ENCODE assay signal across 15 cellular contexts in genomic region chr5:140567871-140568270, GRCh38. TPM values are rescaled to one million over a fixed set of nuclear protein-coding genes. Genes with fewer than 3 reads are reported as not detected.
DNase-seq lines count a peak whose midpoint lies in the region; ATAC-seq, FAIRE-seq and TF ChIP-seq lines count a peak whose summit lies in the region.
"Had no signal": no experiment of that assay in that cellular context is flagged by ENCODE, and none has a peak within 500 bp of the region (broad histone marks: within the 10 kb centered on the region; RNA-seq: fewer than 3 reads in every experiment).

No MANE protein-coding gene starts in this region.

- no peaks in the 10 kb centered on the region for H3K27me3 ChIP-seq in CD8-positive, alpha-beta memory T cell (ENCODE audit: insufficient read depth, low read length, poor library complexity, severe bottlenecking)
- H3K27me3 ChIP-seq in astrocyte (ENCODE audit: insufficient read depth, low read length) (no peaks in the 10 kb centered on the region), osteoblast (ENCODE audit: insufficient read depth, low read length) (no peaks in the 10 kb centered on the region)
- H3K27me3 ChIP-seq: colonic mucosa had no signal

- no peaks in the 10 kb centered on the region for H3K27me3 Mint-ChIP-seq in activated CD4-positive, alpha-beta memory T cell treated with anti-CD3 and anti-CD28 coated beads for 36 hours
- H3K27me3 Mint-ChIP-seq in activated CD4-positive, alpha-beta memory T cell treated with anti-CD3 and anti-CD28 coated beads, Interleukin-2, amount 10 ng/mL, durations not matched to agents 7 days and 5 days, result no peaks in the 10 kb centered on the region
- H3K27me3 Mint-ChIP-seq in CD8-positive, alpha-beta memory T cell, result no peaks in the 10 kb centered on the region
- peaks cover 2% of the 10 kb centered on the region for H3K27me3 Mint-ChIP-seq in astrocyte (ENCODE audit: low read depth, unreplicated experiment)

- H4K20me1 ChIP-seq in astrocyte (ENCODE audit: insufficient read depth, low read length) (peaks cover 16% of the 10 kb centered on the region), osteoblast (ENCODE audit: insufficient read depth, low read length) (no peaks in the 10 kb centered on the region)

- no peaks in the 10 kb centered on the region for H3K9me3 Mint-ChIP-seq in activated CD4-positive, alpha-beta memory T cell treated with anti-CD3 and anti-CD28 coated beads for 36 hours
- no peaks in the 10 kb centered on the region for H3K9me3 Mint-ChIP-seq in activated CD4-positive, alpha-beta memory T cell treated with anti-CD3 and anti-CD28 coated beads, Interleukin-2, amount 10 ng/mL, durations not matched to agents 7 days and 5 days
- no peaks in the 10 kb centered on the region for H3K9me3 Mint-ChIP-seq in CD8-positive, alpha-beta memory T cell
- no peaks in the 10 kb centered on the region for H3K9me3 Mint-ChIP-seq in astrocyte (ENCODE audit: unreplicated experiment)

- POLR2A ChIA-PET in activated CD4-positive, alpha-beta memory T cell treated with anti-CD3 and anti-CD28 coated beads for 36 hours (lab: Charles Lee), result no interaction called here
- POLR2A ChIA-PET in activated CD4-positive, alpha-beta memory T cell treated with anti-CD3 and anti-CD28 coated beads, Interleukin-2, amount 10 ng/mL, durations not matched to agents 7 days and 5 days (lab: Charles Lee), result interaction anchor here (0.9 to 5.9 kb wide), 3 partner anchors 10 to 21 kb away, joined by 3 to 29 read pairs (median 12); partner anchors contain the start of genes EIF4EBP3 and SRA1
- POLR2A ChIA-PET in CD8-positive, alpha-beta memory T cell (lab: Charles Lee), result no interaction called here

- ATAC-seq in HG03108 (IDR thresholded peaks at IDR 0.05; ENCODE audit: unreplicated experiment) (no peak), GM18909 (IDR thresholded peaks at IDR 0.05; ENCODE audit: poor library complexity, unreplicated experiment) (no peak)
- ATAC-seq: Panc1, SK-N-SH treated with all-trans-retinoic acid at 6 μM for 48 hours had no signal

- H3K27ac Mint-ChIP-seq in activated CD4-positive, alpha-beta memory T cell treated with anti-CD3 and anti-CD28 coated beads for 36 hours, result peak overlapping the region; percentile 50
- no peak overlapping the region for H3K27ac Mint-ChIP-seq in activated CD4-positive, alpha-beta memory T cell treated with anti-CD3 and anti-CD28 coated beads, Interleukin-2, amount 10 ng/mL, durations not matched to agents 7 days and 5 days
- peak overlapping the region in 6 of 8 donors; percentile 60 to 98 (median 78) for H3K27ac Mint-ChIP-seq in CD8-positive, alpha-beta memory T cell
- H3K27ac Mint-ChIP-seq in astrocyte (ENCODE audit: unreplicated experiment), result no peak overlapping the region

- H3K9me3 ChIP-seq in CD8-positive, alpha-beta memory T cell (ENCODE audit: low read length), result no peaks in the 10 kb centered on the region
- no peaks in the 10 kb centered on the region for H3K9me3 ChIP-seq in astrocyte (ENCODE audit: insufficient read depth, low read depth, low read length)
- no peaks in the 10 kb centered on the region for H3K9me3 ChIP-seq in osteoblast (ENCODE audit: low read depth, low read length)
- H3K9me3 ChIP-seq: colonic mucosa had no signal

- TF ChIP-seq CTCF in astrocyte (IDR thresholded peaks at IDR 0.05; ENCODE audit: insufficient read depth, low read depth, low read length) (no peak), osteoblast (IDR thresholded peaks at IDR 0.05; ENCODE audit: extremely low read depth, low read depth, low read length) (no peak)

- no peak for DNase-seq in activated CD4-positive, alpha-beta memory T cell treated with anti-CD3 and anti-CD28 coated beads for 36 hours
- DNase-seq in activated CD4-positive, alpha-beta memory T cell treated with anti-CD3 and anti-CD28 coated beads, Interleukin-2, amount 10 ng/mL, durations not matched to agents 7 days and 5 days, result no peak
- no peak for DNase-seq in CD8-positive, alpha-beta memory T cell
- DNase-seq in astrocyte (ENCODE audit: low read depth) (no peak), osteoblast (ENCODE audit: insufficient read length, low spot score, missing footprints) (peak; percentile 9), NOMO-1 treated with DMSO at 0.1 percent for 48 hours (lab: John Stamatoyannopoulos, UW; ENCODE audit: unreplicated experiment) (no peak)
- DNase-seq: colonic mucosa; NCI-H1092; NCI-H748 treated with DMSO at 0.1 percent for 48 hours; stimulated activated CD4-positive, alpha-beta T cell treated with anti-CD3 and anti-CD28 coated beads, Interleukin-15, amount 100 ng/mL, for 24 hours had no signal

- intact Hi-C loops in activated CD4-positive, alpha-beta memory T cell treated with anti-CD3 and anti-CD28 coated beads for 36 hours (cut with micrococcal nuclease), result no loop called here

- H3K36me3 Mint-ChIP-seq in activated CD4-positive, alpha-beta memory T cell treated with anti-CD3 and anti-CD28 coated beads for 36 hours, result peaks cover 23% of the 10 kb centered on the region
- H3K36me3 Mint-ChIP-seq in activated CD4-positive, alpha-beta memory T cell treated with anti-CD3 and anti-CD28 coated beads, Interleukin-2, amount 10 ng/mL, durations not matched to agents 7 days and 5 days (ENCODE audit: low read depth), result peaks cover 45% of the 10 kb centered on the region
- peaks cover 0 to 53% (median 6%) of the 10 kb centered on the region in 3 donors for H3K36me3 Mint-ChIP-seq in CD8-positive, alpha-beta memory T cell
- H3K36me3 Mint-ChIP-seq in astrocyte (ENCODE audit: low read depth, unreplicated experiment), result peaks cover 14% of the 10 kb centered on the region

- H3K9ac ChIP-seq in astrocyte (ENCODE audit: low read length), result no peak overlapping the region

- H3K4me1 ChIP-seq in CD8-positive, alpha-beta memory T cell (ENCODE audit: insufficient read depth, low read length), result peaks cover 43% of the 10 kb centered on the region
- H3K4me1 ChIP-seq in astrocyte (ENCODE audit: insufficient read depth, low read length) (peaks cover 18% of the 10 kb centered on the region), osteoblast (ENCODE audit: insufficient read depth, low read length) (peaks cover 20% of the 10 kb centered on the region)

- H3K36me3 ChIP-seq in CD8-positive, alpha-beta memory T cell (ENCODE audit: insufficient read depth, low read length), result peaks cover 8% of the 10 kb centered on the region
- peaks cover 9% of the 10 kb centered on the region for H3K36me3 ChIP-seq in astrocyte (ENCODE audit: insufficient read depth, low read length)
- H3K36me3 ChIP-seq in osteoblast (ENCODE audit: insufficient read depth, low read length), result peaks cover 27% of the 10 kb centered on the region

- no peak overlapping the region for H3K4me3 ChIP-seq in CD8-positive, alpha-beta memory T cell (ENCODE audit: low read length)
- H3K4me3 ChIP-seq in astrocyte (ENCODE audit: insufficient read depth, low read depth, low read length) (no peak overlapping the region), osteoblast (ENCODE audit: insufficient read depth, low read length) (no peak overlapping the region)
- H3K4me3 ChIP-seq: colonic mucosa had no signal

- peaks cover 43% of the 10 kb centered on the region for H3K79me2 ChIP-seq in astrocyte (ENCODE audit: insufficient read depth, low read length)
- H3K79me2 ChIP-seq in osteoblast (ENCODE audit: insufficient read depth, low read length), result peaks cover 48% of the 10 kb centered on the region

- H3K4me3 Mint-ChIP-seq in activated CD4-positive, alpha-beta memory T cell treated with anti-CD3 and anti-CD28 coated beads for 36 hours, result no peak overlapping the region
- H3K4me3 Mint-ChIP-seq in activated CD4-positive, alpha-beta memory T cell treated with anti-CD3 and anti-CD28 coated beads, Interleukin-2, amount 10 ng/mL, durations not matched to agents 7 days and 5 days, result no peak overlapping the region
- H3K4me3 Mint-ChIP-seq in CD8-positive, alpha-beta memory T cell, result peak overlapping the region in 1 of 7 donors; percentile 87
- H3K4me3 Mint-ChIP-seq in astrocyte (ENCODE audit: unreplicated experiment), result peak overlapping the region; percentile 64

- peaks cover 52% of the 10 kb centered on the region for H3K4me1 Mint-ChIP-seq in activated CD4-positive, alpha-beta memory T cell treated with anti-CD3 and anti-CD28 coated beads for 36 hours (ENCODE audit: low read depth)
- H3K4me1 Mint-ChIP-seq in activated CD4-positive, alpha-beta memory T cell treated with anti-CD3 and anti-CD28 coated beads, Interleukin-2, amount 10 ng/mL, durations not matched to agents 7 days and 5 days, result peaks cover 68% of the 10 kb centered on the region
- peaks cover 43 to 72% (median 47%) of the 10 kb centered on the region in 3 donors for H3K4me1 Mint-ChIP-seq in CD8-positive, alpha-beta memory T cell
- H3K4me1 Mint-ChIP-seq in astrocyte (ENCODE audit: low read depth, unreplicated experiment), result peaks cover 10% of the 10 kb centered on the region

- no peak overlapping the region for H3K27ac ChIP-seq in CD8-positive, alpha-beta memory T cell (ENCODE audit: low read depth, low read length)
- H3K27ac ChIP-seq in astrocyte (ENCODE audit: low read depth, low read length), result no peak overlapping the region
- no peak overlapping the region for H3K27ac ChIP-seq in osteoblast (ENCODE audit: low read depth, low read length)

- no peak overlapping the region for H3K4me2 ChIP-seq in astrocyte (ENCODE audit: low read length)
- no peak overlapping the region for H3K4me2 ChIP-seq in osteoblast (ENCODE audit: insufficient read depth, low read length)

- H2AFZ ChIP-seq in astrocyte (ENCODE audit: low read depth, low read length), result no peak overlapping the region
- H2AFZ ChIP-seq in osteoblast (ENCODE audit: low read length), result no peak overlapping the region

- no peak for FAIRE-seq in astrocyte (lab: Jason Lieb, UNC)

- CTCF ChIA-PET in activated CD4-positive, alpha-beta memory T cell treated with anti-CD3 and anti-CD28 coated beads for 36 hours (lab: Charles Lee), result no interaction called here
- CTCF ChIA-PET in activated CD4-positive, alpha-beta memory T cell treated with anti-CD3 and anti-CD28 coated beads, Interleukin-2, amount 10 ng/mL, durations not matched to agents 7 days and 5 days (lab: Charles Lee), result interaction anchor here (1.4 kb wide), 1 partner anchor 9 kb away, joined by 3 read pairs; no protein-coding TSS in a partner anchor
- CTCF ChIA-PET in CD8-positive, alpha-beta memory T cell (lab: Charles Lee), result interaction anchor here (0.8 to 3.2 kb wide), 2 partner anchors 15 to 20 kb away, joined by 3 to 14 read pairs; partner anchors contain the start of gene EIF4EBP3

RNA-seq across cellular contexts. Expression of gene SLC35A4, which starts 3.2 kb away (rescaled TPM):
- 10 to 100 TPM; 68.7 to 69.7 TPM for total RNA-seq in activated CD4-positive, alpha-beta memory T cell treated with anti-CD3 and anti-CD28 coated beads for 36 hours
- total RNA-seq in activated CD4-positive, alpha-beta memory T cell treated with anti-CD3 and anti-CD28 coated beads, Interleukin-2, amount 10 ng/mL, durations not matched to agents 7 days and 5 days, result 10 to 100 TPM; 78.9 to 82.1 TPM
- 100 to 1,000 TPM; 120 to 126 TPM for total RNA-seq in CD8-positive, alpha-beta memory T cell
- polyA plus RNA-seq in CD8-positive, alpha-beta memory T cell, result 105 TPM
- total RNA-seq in astrocyte (59.9 and 61.8 TPM in 2 replicates), osteoblast (17.4 and 20.6 TPM in 2 replicates)

RNA-seq across cellular contexts. Expression of gene APBB3, which starts 3.5 kb away (rescaled TPM):
- 10 to 100 TPM; 16.3 to 16.8 TPM for total RNA-seq in activated CD4-positive, alpha-beta memory T cell treated with anti-CD3 and anti-CD28 coated beads for 36 hours
- total RNA-seq in activated CD4-positive, alpha-beta memory T cell treated with anti-CD3 and anti-CD28 coated beads, Interleukin-2, amount 10 ng/mL, durations not matched to agents 7 days and 5 days, result 10 to 100 TPM; 23.7 to 27.5 TPM
- total RNA-seq in CD8-positive, alpha-beta memory T cell, result 10 to 100 TPM; 14.1 to 17.0 TPM
- polyA plus RNA-seq in CD8-positive, alpha-beta memory T cell, result 3.5 TPM
- 20.4 and 21.1 TPM in 2 replicates for total RNA-seq in astrocyte
- total RNA-seq in osteoblast, result 19.7 and 24.2 TPM in 2 replicates

RNA-seq across cellular contexts. Expression of gene SRA1, which starts 10.6 kb away (rescaled TPM):
- total RNA-seq in activated CD4-positive, alpha-beta memory T cell treated with anti-CD3 and anti-CD28 coated beads for 36 hours, result 10 to 100 TPM; 46.0 to 46.7 TPM
- total RNA-seq in activated CD4-positive, alpha-beta memory T cell treated with anti-CD3 and anti-CD28 coated beads, Interleukin-2, amount 10 ng/mL, durations not matched to agents 7 days and 5 days, result 10 to 100 TPM; 37.4 to 38.3 TPM
- total RNA-seq in CD8-positive, alpha-beta memory T cell, result 10 to 100 TPM; 59.6 to 60.7 TPM
- 36.1 TPM for polyA plus RNA-seq in CD8-positive, alpha-beta memory T cell
- total RNA-seq in astrocyte (71.3 and 72.4 TPM in 2 replicates), osteoblast (28.2 and 35.7 TPM in 2 replicates)

RNA-seq across cellular contexts. Expression of gene EIF4EBP3, which starts 20.4 kb away (rescaled TPM):
- 10 to 100 TPM; 15.7 to 16.6 TPM for total RNA-seq in activated CD4-positive, alpha-beta memory T cell treated with anti-CD3 and anti-CD28 coated beads for 36 hours
- total RNA-seq in activated CD4-positive, alpha-beta memory T cell treated with anti-CD3 and anti-CD28 coated beads, Interleukin-2, amount 10 ng/mL, durations not matched to agents 7 days and 5 days, result 10 to 100 TPM in 1 of 2 experiments, 1 to 10 TPM in 1; 8.0 to 11.6 TPM
- 10 to 100 TPM; 11.1 to 11.9 TPM for total RNA-seq in CD8-positive, alpha-beta memory T cell
- polyA plus RNA-seq in CD8-positive, alpha-beta memory T cell, result 22.2 TPM
- total RNA-seq in astrocyte, result 2.4 and 3.6 TPM in 2 replicates
- 3.8 and 4.7 TPM in 2 replicates for total RNA-seq in osteoblast
- total RNA-seq: Daoy had no signal

Comparison
In these comparisons a context has a peak if more than half of its experiments do, and no peak if none do; other contexts are left out.
1. H3K27ac Mint-ChIP-seq: peak in activated CD4-positive, alpha-beta memory T cell treated with anti-CD3 and anti-CD28 coated beads for 36 hours (single experiment) and CD8-positive, alpha-beta memory T cell (6 of 8); none in activated CD4-positive, alpha-beta memory T cell treated with anti-CD3 and anti-CD28 coated beads, Interleukin-2, amount 10 ng/mL, durations not matched to agents 7 days and 5 days (single experiment) and astrocyte (single experiment).